Comparison of ENCODE assay signal across 16 cellular contexts in the genomic region with DNA sequence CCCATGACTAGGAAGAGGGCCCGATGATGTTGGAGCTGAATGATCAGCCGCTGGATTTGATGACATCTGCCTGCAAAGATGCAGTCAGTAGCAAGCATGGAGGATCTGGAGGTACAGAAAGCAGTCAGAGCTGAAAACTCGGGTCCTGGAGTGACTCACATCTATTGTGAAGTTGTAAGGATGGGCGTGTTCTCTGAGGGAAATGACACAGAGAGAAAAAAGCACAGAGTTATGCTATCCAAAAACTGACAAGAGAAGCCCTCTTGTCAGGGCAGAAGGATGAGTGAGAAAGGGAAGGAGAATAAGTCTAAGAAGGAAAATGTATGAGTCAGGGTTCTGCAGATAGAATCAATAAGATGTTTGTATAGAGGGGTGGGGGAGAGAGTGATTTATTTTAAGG.
DNase-seq lines count a peak whose midpoint lies in the region; ATAC-seq, FAIRE-seq and TF ChIP-seq lines count a peak whose summit lies in the region.
"Had no signal": no experiment of that assay in that cellular context is flagged by ENCODE, and none has a peak within 500 bp of the region (broad histone marks: within the 10 kb centered on the region; RNA-seq: fewer than 3 reads in every experiment).

No MANE protein-coding gene starts in this region.

- H3K36me3 ChIP-seq in bronchial epithelial cell (ENCODE audit: control insufficient read depth, insufficient read depth, low read length) = no peaks in the 10 kb centered on the region
- no peaks in the 10 kb centered on the region for H3K36me3 ChIP-seq in vagina

- H3K4me3 ChIP-seq in bronchial epithelial cell (ENCODE audit: low read depth, low read length) (no peak overlapping the region), vagina (no peak overlapping the region)
- H3K4me3 ChIP-seq: skin epidermis had no signal

- TF ChIP-seq CTCF in bronchial epithelial cell (IDR thresholded peaks at IDR 0.05; ENCODE audit: insufficient read depth, low read length, severe bottlenecking) = no peak
- TF ChIP-seq CTCF in vagina (IDR thresholded peaks at IDR 0.05) = no peak

- H3K4me1 ChIP-seq in vagina = no peaks in the 10 kb centered on the region

- DNase-seq in EL = peak; percentile 39
- DNase-seq in HTR-8/SVneo (ENCODE audit: insufficient read length, low spot score) = peak; percentile 53
- DNase-seq in bronchial epithelial cell (ENCODE audit: low read depth) = peak; percentile 82
- peak; percentile 11 to 82 for DNase-seq in lung microvascular endothelial cell (ENCODE audit: low read depth in 2 of 2)
- DNase-seq in NCI-H748 (lab: John Stamatoyannopoulos, UW; ENCODE audit: unreplicated experiment) = no peak
- DNase-seq in vagina (ENCODE audit: extremely low spot score in 2 of 2) = no peak
- DNase-seq: CD8-positive, alpha-beta memory T cell; effector memory CD4-positive, alpha-beta T cell; hippocampal formation; left ventricle myocardium superior; NCI-H1105 treated with DMSO at 0.1 percent for 48 hours; NCI-H510A treated with DMSO at 0.1 percent for 48 hours; T-helper 9 cell had no signal

- H3K9me3 ChIP-seq in vagina = no peaks in the 10 kb centered on the region

- no peaks in the 10 kb centered on the region for H3K27me3 ChIP-seq in bronchial epithelial cell (ENCODE audit: control insufficient read depth, insufficient read depth, low read length)
- no peaks in the 10 kb centered on the region for H3K27me3 ChIP-seq in vagina

- ATAC-seq in GM19395 (IDR thresholded peaks at IDR 0.05; ENCODE audit: unreplicated experiment) (no peak), HG02623 (IDR thresholded peaks at IDR 0.05; ENCODE audit: unreplicated experiment) (no peak)
- ATAC-seq: left ventricle myocardium superior had no signal

- intact Hi-C loops in vagina (cut with DNase I) = no loop called here

- H3K27ac ChIP-seq in vagina = no peak overlapping the region
- H3K27ac ChIP-seq: skin epidermis had no signal

- no peak for TF ChIP-seq POLR2A in vagina (IDR thresholded peaks at IDR 0.05)

- FAIRE-seq in HTR-8/SVneo (lab: Jason Lieb, UNC) = no peak
- no peak for FAIRE-seq in bronchial epithelial cell (lab: Jason Lieb, UNC)

Comparison
In these comparisons a context has a peak if more than half of its experiments do, and no peak if none do; other contexts are left out.
1. DNase-seq: peak in EL (single experiment), HTR-8/SVneo (single experiment), bronchial epithelial cell (single experiment) and lung microvascular endothelial cell (2 of 2); none in NCI-H748 (single experiment) and vagina (0 of 2).